In the genomic region with DNA sequence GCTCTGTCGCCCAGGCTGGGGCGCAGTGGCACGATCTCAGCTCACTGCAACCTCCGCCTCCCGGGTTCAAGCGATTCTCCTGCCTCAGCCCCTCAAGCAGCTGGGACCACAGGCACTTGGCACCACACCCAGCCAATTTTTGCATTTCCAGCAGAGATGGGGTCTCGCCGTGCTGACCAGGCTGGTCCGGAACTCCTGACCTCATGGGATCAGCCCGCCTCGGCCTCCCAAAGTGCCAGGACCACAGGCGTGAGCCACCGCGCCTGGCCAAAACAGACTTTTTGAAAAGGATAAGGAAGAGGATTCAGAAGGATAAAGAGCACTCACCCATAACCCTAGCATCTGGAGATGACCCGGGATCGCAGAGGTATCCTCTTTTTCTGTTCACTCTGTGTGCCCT, we compare ENCODE assay signal across 4 cellular contexts.
"Had no signal": no experiment of that assay in that cellular context is flagged by ENCODE, and none has a peak within 500 bp of the region (broad histone marks: within the 10 kb centered on the region; RNA-seq: fewer than 3 reads in every experiment).

No MANE protein-coding gene starts in this region.

- H3K4me3 Mint-ChIP-seq: IgD-negative memory B cell had no signal

- H3K36me3 Mint-ChIP-seq: IgD-negative memory B cell had no signal

- DNase-seq: IMR-90, KBM-7, KG1 had no signal

- H3K27me3 Mint-ChIP-seq: IgD-negative memory B cell had no signal
